Comparison of ENCODE assay signal across 7 cellular contexts in the genomic region with DNA sequence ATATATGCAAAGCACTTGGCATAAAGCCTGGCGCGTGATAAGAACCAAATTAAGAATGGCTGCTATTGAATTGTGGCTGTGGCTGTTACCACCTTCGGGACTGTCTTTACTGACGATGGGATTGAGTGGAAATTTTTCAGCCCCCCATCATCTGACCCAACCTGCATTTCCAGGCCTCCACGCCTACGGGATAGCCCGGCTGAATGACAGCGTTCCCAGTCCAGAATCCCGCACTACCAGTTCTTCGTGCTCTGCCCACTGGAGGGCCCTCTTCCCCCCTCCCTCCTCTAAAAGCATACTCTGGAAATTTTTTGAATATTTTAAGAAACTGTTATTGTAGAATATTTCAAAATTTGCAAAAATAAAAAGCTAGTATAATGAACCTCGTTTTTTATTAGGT. TPM values are rescaled to one million over a fixed set of nuclear protein-coding genes. Genes with fewer than 3 reads are reported as not detected.
"Had no signal": no experiment of that assay in that cellular context is flagged by ENCODE, and none has a peak within 500 bp of the region (broad histone marks: within the 10 kb centered on the region; RNA-seq: fewer than 3 reads in every experiment).

No MANE protein-coding gene starts in this region.

- H3K9me3 ChIP-seq: prostate gland, vagina had no signal

- H3K4me1 ChIP-seq: prostate gland, vagina had no signal

- H3K4me3 ChIP-seq: prostate gland, vagina had no signal

- H3K27ac ChIP-seq: prostate gland, vagina had no signal

- H3K36me3 ChIP-seq: prostate gland, vagina had no signal

- H3K27me3 ChIP-seq: vagina had no signal

- DNase-seq: foreskin fibroblast, hippocampal formation had no signal

RNA-seq across cellular contexts. Expression of a gene that starts 11.0 kb away (rescaled TPM):
- total RNA-seq: epithelial cell of proximal tubule, liver, mucosa of gallbladder had no signal

RNA-seq across cellular contexts. Expression of a gene that starts 31.2 kb away (rescaled TPM):
- total RNA-seq: epithelial cell of proximal tubule, vagina had no signal

RNA-seq across cellular contexts. Expression of a gene that starts 48.8 kb away (rescaled TPM):
- total RNA-seq: epithelial cell of proximal tubule, liver, mucosa of gallbladder had no signal

RNA-seq across cellular contexts. Expression of a gene that starts 54.0 kb away (rescaled TPM):
- total RNA-seq: epithelial cell of proximal tubule, liver, mucosa of gallbladder, vagina had no signal
